ENCODE assay signal across 1 cellular context in the genomic region with DNA sequence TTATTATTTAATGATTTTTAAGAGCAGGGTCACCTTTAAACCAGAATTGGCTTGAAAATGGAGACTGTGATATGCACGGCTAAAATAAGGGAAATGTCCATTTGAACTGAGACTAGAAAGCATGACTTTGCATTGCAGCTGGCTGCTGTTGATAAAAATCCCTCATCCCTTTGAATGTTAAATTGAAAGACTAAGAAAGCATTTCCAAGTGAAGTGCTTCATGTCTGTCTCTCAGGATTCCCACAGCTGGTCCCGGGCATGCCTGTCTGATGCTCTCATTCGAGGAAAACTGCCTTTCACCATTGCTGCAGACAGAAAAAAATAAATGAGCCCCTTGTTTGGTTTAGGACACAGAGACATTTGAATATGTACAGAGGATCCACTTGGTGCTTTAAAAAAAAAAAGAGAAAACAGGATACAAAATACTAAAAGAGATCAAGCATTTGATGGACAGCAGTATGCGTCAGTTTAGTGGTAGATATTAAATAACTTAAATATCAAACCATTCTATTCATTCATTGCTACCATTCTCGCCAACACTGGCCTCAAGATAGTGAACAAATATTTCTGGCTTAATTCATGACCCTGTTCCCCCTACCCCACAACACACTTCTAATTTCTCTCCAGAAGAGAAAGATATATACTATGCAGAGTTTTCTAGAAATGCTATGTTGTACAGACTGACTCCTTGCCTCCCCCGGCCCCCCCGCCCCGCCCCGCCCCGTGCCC.
TF ChIP-seq lines count a peak whose summit lies in the region.

No MANE protein-coding gene starts in this region.

TF ChIP-seq in HepG2, 621 proteins besides CTCF, POLR2A, EP300 and RAD21 (continued from another document):
- TF ChIP-seq, protein P1, sequence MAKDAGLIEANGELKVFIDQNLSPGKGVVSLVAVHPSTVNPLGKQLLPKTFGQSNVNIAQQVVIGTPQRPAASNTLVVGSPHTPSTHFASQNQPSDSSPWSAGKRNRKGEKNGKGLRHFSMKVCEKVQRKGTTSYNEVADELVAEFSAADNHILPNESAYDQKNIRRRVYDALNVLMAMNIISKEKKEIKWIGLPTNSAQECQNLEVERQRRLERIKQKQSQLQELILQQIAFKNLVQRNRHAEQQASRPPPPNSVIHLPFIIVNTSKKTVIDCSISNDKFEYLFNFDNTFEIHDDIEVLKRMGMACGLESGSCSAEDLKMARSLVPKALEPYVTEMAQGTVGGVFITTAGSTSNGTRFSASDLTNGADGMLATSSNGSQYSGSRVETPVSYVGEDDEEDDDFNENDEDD (CRISPR knock-in tag; IDR thresholded peaks at IDR 0.05; ENCODE audit: borderline replicate concordance), result no peak
- TF ChIP-seq U2AF1 (optimal IDR thresholded peaks at IDR 0.05; ENCODE audit: low read depth, low read length) (no peak), ZMAT3 (CRISPR knock-in tag; conservative IDR thresholded peaks at IDR 0.05) (no peak), KDM5A (IDR thresholded peaks at IDR 0.05; ENCODE audit: borderline replicate concordance, low read length) (no peak), RELA (CRISPR knock-in tag; IDR thresholded peaks at IDR 0.05) (no peak), ZEB1 (IDR thresholded peaks at IDR 0.05; ENCODE audit: insufficient replicate concordance, low read depth) (no peak), SOX5 (CRISPR knock-in tag; IDR thresholded peaks at IDR 0.05; ENCODE audit: borderline replicate concordance) (no peak), PLRG1 (conservative IDR thresholded peaks at IDR 0.05) (no peak), ZSCAN22 (CRISPR knock-in tag; IDR thresholded peaks at IDR 0.05) (no peak), ZFP62 (CRISPR knock-in tag; IDR thresholded peaks at IDR 0.05) (no peak), NAIF1 (CRISPR knock-in tag; IDR thresholded peaks at IDR 0.05; ENCODE audit: borderline replicate concordance) (no peak)
